In the genomic region with DNA sequence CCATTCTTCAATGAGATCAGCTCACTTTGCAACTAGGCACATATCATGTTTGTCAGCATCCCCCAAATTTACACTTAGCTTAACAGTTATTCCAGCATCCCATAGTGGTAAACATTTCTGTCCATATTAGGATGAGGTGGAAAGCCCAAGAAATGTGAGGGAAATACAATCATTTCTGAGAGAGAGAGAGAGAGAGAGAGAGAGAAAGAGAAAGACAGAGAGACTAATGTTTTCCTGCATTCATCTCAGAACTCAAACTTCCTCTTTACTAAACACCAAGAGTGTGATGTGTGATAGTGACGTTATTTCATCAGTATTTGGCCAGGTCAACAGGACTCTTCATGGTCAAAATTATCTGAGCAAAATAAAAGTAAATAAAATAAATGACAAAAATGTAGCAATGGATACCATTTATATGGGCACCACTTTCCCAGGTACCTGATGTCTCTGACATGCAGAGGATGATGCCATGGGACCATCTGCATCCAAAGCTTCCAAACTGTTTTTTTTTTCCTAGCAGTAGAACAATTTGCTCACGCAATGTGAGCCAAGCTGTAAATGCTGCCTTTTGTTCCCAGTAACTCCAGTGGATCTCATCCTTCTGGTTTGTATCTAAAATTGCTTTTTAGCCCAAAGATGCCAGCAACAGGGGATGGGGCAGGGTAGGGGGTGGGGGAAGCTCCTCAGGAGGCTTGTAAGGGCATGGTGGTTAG, we compare ENCODE assay signal across 1 cellular context.
TF ChIP-seq lines count a peak whose summit lies in the region.

No MANE protein-coding gene starts in this region.

TF ChIP-seq in GM12878, 131 proteins besides CTCF, POLR2A, EP300 and RAD21 (continues in another document):
- TF ChIP-seq, protein P1, sequence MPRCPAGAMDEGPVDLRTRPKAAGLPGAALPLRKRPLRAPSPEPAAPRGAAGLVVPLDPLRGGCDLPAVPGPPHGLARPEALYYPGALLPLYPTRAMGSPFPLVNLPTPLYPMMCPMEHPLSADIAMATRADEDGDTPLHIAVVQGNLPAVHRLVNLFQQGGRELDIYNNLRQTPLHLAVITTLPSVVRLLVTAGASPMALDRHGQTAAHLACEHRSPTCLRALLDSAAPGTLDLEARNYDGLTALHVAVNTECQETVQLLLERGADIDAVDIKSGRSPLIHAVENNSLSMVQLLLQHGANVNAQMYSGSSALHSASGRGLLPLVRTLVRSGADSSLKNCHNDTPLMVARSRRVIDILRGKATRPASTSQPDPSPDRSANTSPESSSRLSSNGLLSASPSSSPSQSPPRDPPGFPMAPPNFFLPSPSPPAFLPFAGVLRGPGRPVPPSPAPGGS (IDR thresholded peaks at IDR 0.05; ENCODE audit: borderline replicate concordance, insufficient read depth, low read depth, low read length, poor library complexity, severe bottlenecking), result no peak
- TF ChIP-seq NFIC (IDR thresholded peaks at IDR 0.05; ENCODE audit: low read depth, low read length) (peak; percentile 61; the same call in 1 of the 2 replicates), SPI1 (IDR thresholded peaks at IDR 0.05; ENCODE audit: borderline replicate concordance, insufficient read depth, low read depth, low read length) (no peak), EZH2 (IDR thresholded peaks at IDR 0.05; ENCODE audit: borderline replicate concordance, control insufficient read depth, low read depth, low read length) (no peak), CBX3 (IDR thresholded peaks at IDR 0.05; ENCODE audit: borderline replicate concordance, low read depth) (no peak), SMAD5 (IDR thresholded peaks at IDR 0.05; ENCODE audit: low read depth) (no peak), KLF5 (IDR thresholded peaks at IDR 0.05; ENCODE audit: partially characterized antibody) (no peak), NR2F1 (conservative IDR thresholded peaks at IDR 0.05) (no peak), YBX1 (IDR thresholded peaks at IDR 0.05) (no peak), SIX5 (IDR thresholded peaks at IDR 0.05; ENCODE audit: low read depth, low read length, severe bottlenecking) (no peak), JUND (IDR thresholded peaks at IDR 0.05; ENCODE audit: low read depth, low read length) (no peak), KDM1A (IDR thresholded peaks at IDR 0.05; ENCODE audit: borderline replicate concordance) (no peak), ZNF274 (IDR thresholded peaks at IDR 0.05; ENCODE audit: insufficient read depth, insufficient read length) (no peak), TCF3 (IDR thresholded peaks at IDR 0.05; ENCODE audit: borderline replicate concordance, insufficient read depth, low read depth, low read length) (no peak), SIN3A (IDR thresholded peaks at IDR 0.05; ENCODE audit: low read depth, low read length) (no peak), NRF1 (conservative IDR thresholded peaks at IDR 0.05; ENCODE audit: low read depth, low read length) (no peak), RCOR1 (conservative IDR thresholded peaks at IDR 0.05; ENCODE audit: low read depth, low read length) (no peak), NFXL1 (IDR thresholded peaks at IDR 0.05; ENCODE audit: borderline replicate concordance) (no peak), HDAC2 (IDR thresholded peaks at IDR 0.05) (no peak), TAF1 (IDR thresholded peaks at IDR 0.05; ENCODE audit: borderline replicate concordance, low read depth, low read length) (no peak), HCFC1 (IDR thresholded peaks at IDR 0.05; ENCODE audit: low read length) (no peak), IKZF1 (conservative IDR thresholded peaks at IDR 0.05) (peak; percentile 79), FOXM1 (IDR thresholded peaks at IDR 0.05; ENCODE audit: low read depth, low read length) (no peak), CEBPB (IDR thresholded peaks at IDR 0.05; ENCODE audit: borderline replicate concordance in 1 of 2, low read depth in 2 of 2, low read length in 2 of 2) (no peak), SRF (IDR thresholded peaks at IDR 0.05; ENCODE audit: low read depth in 2 of 2, low read length in 2 of 2) (no peak), TCF7 (IDR thresholded peaks at IDR 0.05; ENCODE audit: borderline replicate concordance) (no peak), FOXK2 (IDR thresholded peaks at IDR 0.05) (no peak), PML (IDR thresholded peaks at IDR 0.05; ENCODE audit: low read length) (no peak), STAT3 (IDR thresholded peaks at IDR 0.05; ENCODE audit: low read depth, low read length) (no peak), GABPA (IDR thresholded peaks at IDR 0.05; ENCODE audit: low read depth) (0 out of 2 replicates have a peak, but pooled peaks have one; percentile 15), ZBED1 (IDR thresholded peaks at IDR 0.05; ENCODE audit: borderline replicate concordance) (no peak), IKZF2 (IDR thresholded peaks at IDR 0.05) (peak; percentile 79 to 88), TCF12 (IDR thresholded peaks at IDR 0.05; ENCODE audit: low read depth, low read length) (no peak), BMI1 (IDR thresholded peaks at IDR 0.05; ENCODE audit: borderline replicate concordance) (no peak), SMARCA5 (IDR thresholded peaks at IDR 0.05) (0 out of 2 replicates have a peak, but pooled peaks have one; percentile 25), CBFB (IDR thresholded peaks at IDR 0.05; ENCODE audit: low read depth) (no peak), RUNX3 (IDR thresholded peaks at IDR 0.05; ENCODE audit: low read length) (peak; percentile 49), MTA2 (IDR thresholded peaks at IDR 0.05; ENCODE audit: low read depth) (peak; percentile 80), MEF2B (IDR thresholded peaks at IDR 0.05; ENCODE audit: partially characterized antibody, poor library complexity, severe bottlenecking) (no peak)
- TF ChIP-seq, protein P2, sequence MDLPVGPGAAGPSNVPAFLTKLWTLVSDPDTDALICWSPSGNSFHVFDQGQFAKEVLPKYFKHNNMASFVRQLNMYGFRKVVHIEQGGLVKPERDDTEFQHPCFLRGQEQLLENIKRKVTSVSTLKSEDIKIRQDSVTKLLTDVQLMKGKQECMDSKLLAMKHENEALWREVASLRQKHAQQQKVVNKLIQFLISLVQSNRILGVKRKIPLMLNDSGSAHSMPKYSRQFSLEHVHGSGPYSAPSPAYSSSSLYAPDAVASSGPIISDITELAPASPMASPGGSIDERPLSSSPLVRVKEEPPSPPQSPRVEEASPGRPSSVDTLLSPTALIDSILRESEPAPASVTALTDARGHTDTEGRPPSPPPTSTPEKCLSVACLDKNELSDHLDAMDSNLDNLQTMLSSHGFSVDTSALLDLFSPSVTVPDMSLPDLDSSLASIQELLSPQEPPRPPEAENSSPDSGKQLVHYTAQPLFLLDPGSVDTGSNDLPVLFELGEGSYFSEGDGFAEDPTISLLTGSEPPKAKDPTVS (IDR thresholded peaks at IDR 0.05; ENCODE audit: low read depth, low read length), result no peak
- TF ChIP-seq, protein P3, sequence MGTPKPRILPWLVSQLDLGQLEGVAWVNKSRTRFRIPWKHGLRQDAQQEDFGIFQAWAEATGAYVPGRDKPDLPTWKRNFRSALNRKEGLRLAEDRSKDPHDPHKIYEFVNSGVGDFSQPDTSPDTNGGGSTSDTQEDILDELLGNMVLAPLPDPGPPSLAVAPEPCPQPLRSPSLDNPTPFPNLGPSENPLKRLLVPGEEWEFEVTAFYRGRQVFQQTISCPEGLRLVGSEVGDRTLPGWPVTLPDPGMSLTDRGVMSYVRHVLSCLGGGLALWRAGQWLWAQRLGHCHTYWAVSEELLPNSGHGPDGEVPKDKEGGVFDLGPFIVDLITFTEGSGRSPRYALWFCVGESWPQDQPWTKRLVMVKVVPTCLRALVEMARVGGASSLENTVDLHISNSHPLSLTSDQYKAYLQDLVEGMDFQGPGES (IDR thresholded peaks at IDR 0.05), result no peak
- TF ChIP-seq, protein P4, sequence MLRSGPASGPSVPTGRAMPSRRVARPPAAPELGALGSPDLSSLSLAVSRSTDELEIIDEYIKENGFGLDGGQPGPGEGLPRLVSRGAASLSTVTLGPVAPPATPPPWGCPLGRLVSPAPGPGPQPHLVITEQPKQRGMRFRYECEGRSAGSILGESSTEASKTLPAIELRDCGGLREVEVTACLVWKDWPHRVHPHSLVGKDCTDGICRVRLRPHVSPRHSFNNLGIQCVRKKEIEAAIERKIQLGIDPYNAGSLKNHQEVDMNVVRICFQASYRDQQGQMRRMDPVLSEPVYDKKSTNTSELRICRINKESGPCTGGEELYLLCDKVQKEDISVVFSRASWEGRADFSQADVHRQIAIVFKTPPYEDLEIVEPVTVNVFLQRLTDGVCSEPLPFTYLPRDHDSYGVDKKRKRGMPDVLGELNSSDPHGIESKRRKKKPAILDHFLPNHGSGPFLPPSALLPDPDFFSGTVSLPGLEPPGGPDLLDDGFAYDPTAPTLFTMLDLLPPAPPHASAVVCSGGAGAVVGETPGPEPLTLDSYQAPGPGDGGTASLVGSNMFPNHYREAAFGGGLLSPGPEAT (IDR thresholded peaks at IDR 0.05; ENCODE audit: low read depth), result peak; percentile 52; the same call in 1 of the 2 replicates
- TF ChIP-seq, protein P5, sequence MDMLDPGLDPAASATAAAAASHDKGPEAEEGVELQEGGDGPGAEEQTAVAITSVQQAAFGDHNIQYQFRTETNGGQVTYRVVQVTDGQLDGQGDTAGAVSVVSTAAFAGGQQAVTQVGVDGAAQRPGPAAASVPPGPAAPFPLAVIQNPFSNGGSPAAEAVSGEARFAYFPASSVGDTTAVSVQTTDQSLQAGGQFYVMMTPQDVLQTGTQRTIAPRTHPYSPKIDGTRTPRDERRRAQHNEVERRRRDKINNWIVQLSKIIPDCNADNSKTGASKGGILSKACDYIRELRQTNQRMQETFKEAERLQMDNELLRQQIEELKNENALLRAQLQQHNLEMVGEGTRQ (IDR thresholded peaks at IDR 0.05; ENCODE audit: borderline replicate concordance, low read depth, low read length), result no peak
- TF ChIP-seq, protein P6, sequence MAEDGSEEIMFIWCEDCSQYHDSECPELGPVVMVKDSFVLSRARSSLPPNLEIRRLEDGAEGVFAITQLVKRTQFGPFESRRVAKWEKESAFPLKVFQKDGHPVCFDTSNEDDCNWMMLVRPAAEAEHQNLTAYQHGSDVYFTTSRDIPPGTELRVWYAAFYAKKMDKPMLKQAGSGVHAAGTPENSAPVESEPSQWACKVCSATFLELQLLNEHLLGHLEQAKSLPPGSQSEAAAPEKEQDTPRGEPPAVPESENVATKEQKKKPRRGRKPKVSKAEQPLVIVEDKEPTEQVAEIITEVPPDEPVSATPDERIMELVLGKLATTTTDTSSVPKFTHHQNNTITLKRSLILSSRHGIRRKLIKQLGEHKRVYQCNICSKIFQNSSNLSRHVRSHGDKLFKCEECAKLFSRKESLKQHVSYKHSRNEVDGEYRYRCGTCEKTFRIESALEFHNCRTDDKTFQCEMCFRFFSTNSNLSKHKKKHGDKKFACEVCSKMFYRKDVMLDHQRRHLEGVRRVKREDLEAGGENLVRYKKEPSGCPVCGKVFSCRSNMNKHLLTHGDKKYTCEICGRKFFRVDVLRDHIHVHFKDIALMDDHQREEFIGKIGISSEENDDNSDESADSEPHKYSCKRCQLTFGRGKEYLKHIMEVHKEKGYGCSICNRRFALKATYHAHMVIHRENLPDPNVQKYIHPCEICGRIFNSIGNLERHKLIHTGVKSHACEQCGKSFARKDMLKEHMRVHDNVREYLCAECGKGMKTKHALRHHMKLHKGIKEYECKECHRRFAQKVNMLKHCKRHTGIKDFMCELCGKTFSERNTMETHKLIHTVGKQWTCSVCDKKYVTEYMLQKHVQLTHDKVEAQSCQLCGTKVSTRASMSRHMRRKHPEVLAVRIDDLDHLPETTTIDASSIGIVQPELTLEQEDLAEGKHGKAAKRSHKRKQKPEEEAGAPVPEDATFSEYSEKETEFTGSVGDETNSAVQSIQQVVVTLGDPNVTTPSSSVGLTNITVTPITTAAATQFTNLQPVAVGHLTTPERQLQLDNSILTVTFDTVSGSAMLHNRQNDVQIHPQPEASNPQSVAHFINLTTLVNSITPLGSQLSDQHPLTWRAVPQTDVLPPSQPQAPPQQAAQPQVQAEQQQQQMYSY (CRISPR knock-in tag; IDR thresholded peaks at IDR 0.05), result no peak
- TF ChIP-seq, protein P7, sequence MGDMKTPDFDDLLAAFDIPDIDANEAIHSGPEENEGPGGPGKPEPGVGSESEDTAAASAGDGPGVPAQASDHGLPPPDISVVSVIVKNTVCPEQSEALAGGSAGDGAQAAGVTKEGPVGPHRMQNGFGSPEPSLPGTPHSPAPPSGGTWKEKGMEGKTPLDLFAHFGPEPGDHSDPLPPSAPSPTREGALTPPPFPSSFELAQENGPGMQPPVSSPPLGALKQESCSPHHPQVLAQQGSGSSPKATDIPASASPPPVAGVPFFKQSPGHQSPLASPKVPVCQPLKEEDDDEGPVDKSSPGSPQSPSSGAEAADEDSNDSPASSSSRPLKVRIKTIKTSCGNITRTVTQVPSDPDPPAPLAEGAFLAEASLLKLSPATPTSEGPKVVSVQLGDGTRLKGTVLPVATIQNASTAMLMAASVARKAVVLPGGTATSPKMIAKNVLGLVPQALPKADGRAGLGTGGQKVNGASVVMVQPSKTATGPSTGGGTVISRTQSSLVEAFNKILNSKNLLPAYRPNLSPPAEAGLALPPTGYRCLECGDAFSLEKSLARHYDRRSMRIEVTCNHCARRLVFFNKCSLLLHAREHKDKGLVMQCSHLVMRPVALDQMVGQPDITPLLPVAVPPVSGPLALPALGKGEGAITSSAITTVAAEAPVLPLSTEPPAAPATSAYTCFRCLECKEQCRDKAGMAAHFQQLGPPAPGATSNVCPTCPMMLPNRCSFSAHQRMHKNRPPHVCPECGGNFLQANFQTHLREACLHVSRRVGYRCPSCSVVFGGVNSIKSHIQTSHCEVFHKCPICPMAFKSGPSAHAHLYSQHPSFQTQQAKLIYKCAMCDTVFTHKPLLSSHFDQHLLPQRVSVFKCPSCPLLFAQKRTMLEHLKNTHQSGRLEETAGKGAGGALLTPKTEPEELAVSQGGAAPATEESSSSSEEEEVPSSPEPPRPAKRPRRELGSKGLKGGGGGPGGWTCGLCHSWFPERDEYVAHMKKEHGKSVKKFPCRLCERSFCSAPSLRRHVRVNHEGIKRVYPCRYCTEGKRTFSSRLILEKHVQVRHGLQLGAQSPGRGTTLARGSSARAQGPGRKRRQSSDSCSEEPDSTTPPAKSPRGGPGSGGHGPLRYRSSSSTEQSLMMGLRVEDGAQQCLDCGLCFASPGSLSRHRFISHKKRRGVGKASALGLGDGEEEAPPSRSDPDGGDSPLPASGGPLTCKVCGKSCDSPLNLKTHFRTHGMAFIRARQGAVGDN (IDR thresholded peaks at IDR 0.05), result no peak
